8 cellular contexts compared by ENCODE assay signal in the genomic region with DNA sequence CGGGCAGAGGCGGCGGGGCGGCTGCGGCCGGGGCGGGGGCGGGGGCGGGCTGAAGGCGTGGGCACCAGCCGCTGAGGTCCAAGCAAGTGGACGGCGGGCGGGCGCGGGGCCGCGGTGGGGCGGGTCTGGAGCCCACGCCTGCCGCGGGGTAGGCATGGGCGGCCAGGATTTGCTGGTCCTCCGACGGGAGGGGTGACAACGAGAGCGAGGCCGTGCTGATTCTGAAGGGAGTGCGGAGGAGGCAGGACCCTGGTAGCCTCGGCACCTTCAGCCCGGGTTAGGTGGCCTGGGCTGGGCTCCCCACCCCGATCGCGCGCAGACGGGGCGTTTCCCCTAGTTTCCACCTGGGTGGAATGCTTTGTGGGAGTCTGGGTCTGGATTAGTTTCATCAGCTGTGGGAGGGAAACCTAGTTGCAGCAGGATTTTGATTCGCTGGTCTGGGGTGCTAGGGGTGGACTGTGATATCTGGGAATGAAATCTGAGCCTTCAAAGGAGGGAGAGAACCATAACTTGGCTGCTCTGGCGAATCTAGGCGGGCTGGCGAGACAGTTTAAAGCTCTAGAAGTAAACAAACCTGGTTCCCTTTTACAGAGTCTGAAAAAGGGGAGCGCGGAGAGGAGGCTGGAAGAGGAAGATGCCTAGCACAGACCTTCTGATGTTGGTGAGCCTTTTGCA. TPM values are rescaled to one million over a fixed set of nuclear protein-coding genes. Genes with fewer than 3 reads are reported as not detected.
DNase-seq lines count a peak whose midpoint lies in the region; ATAC-seq, FAIRE-seq and TF ChIP-seq lines count a peak whose summit lies in the region.

No MANE protein-coding gene starts in this region.

- H3K9me2 ChIP-seq in OCI-LY1 (ENCODE audit: low read depth, low read length): no peaks in the 10 kb centered on the region

- peak overlapping the region; percentile 79 to 91 (median 86) for H3K9ac ChIP-seq in BLaER1 treated with 17β-estradiol and CSF1 and Interleukin-3, amounts not matched to agents 10 nM and 100 nM
- H3K9ac ChIP-seq in OCI-LY1 (ENCODE audit: low read length) (peak overlapping the region; percentile 76), muscle layer of colon (ENCODE audit: low read length) (peak overlapping the region; percentile 63)

- H3K27ac Mint-ChIP-seq in activated T-helper 1 cell treated with anti-CD3 and anti-CD28 coated beads, Interleukin-12 subunit alpha, Interleukin-12 subunit beta, Interleukin-2, Interleukin-4 antibody, amounts not matched to agents 30 ng/mL and 10 ng/mL and 1 ng/mL, durations not matched to agents 14 hours and 24 hours and 36 hours: peak overlapping the region; percentile 76

- TF ChIP-seq POLR2A in esophagus muscularis mucosa (IDR thresholded peaks at IDR 0.05; ENCODE audit: low read depth): no peak

- WGBS in esophagus muscularis mucosa: 3% methylated on average over 6 of the region's 43 CpGs

- peak overlapping the region; percentile 50 to 86 (median 83); a peak in 21 of 22 replicates for H3K27ac ChIP-seq in BLaER1 treated with 17β-estradiol and CSF1 and Interleukin-3, amounts not matched to agents 10 nM and 100 nM
- no peak overlapping the region for H3K27ac ChIP-seq in OCI-LY1 (ENCODE audit: low read depth, low read length, poor library complexity, severe bottlenecking)
- H3K27ac ChIP-seq in esophagus muscularis mucosa (replicated peaks in 1 of 4): peak overlapping the region; percentile 92 to 98 (median 96)
- peak overlapping the region; percentile 81 for H3K27ac ChIP-seq in muscle layer of colon (ENCODE audit: low read depth, low read length)

- H3K9me3 ChIP-seq in BLaER1 treated with 17β-estradiol and CSF1 and Interleukin-3, amounts not matched to agents 10 nM and 100 nM (replicated peaks in 1 of 11): peaks cover 0 to 8% (median 0%) of the 10 kb centered on the region in 11 experiments; a peak in 2 of 22 replicates
- H3K9me3 ChIP-seq in OCI-LY1 (ENCODE audit: low read length): no peaks in the 10 kb centered on the region
- H3K9me3 ChIP-seq in esophagus muscularis mucosa: no peaks in the 10 kb centered on the region
- H3K9me3 ChIP-seq in muscle layer of colon (ENCODE audit: low read length): no peaks in the 10 kb centered on the region

- peak overlapping the region; percentile 85 to 99 (median 95) for H3K4me2 ChIP-seq in BLaER1 treated with 17β-estradiol and CSF1 and Interleukin-3, amounts not matched to agents 10 nM and 100 nM
- H3K4me2 ChIP-seq in OCI-LY1 (ENCODE audit: low read length): peak overlapping the region; percentile 95

- peaks cover 12 to 51% (median 36%) of the 10 kb centered on the region in 11 experiments; a peak in 19 of 22 replicates for H4K20me1 ChIP-seq in BLaER1 treated with 17β-estradiol and CSF1 and Interleukin-3, amounts not matched to agents 10 nM and 100 nM
- no peaks in the 10 kb centered on the region for H4K20me1 ChIP-seq in OCI-LY1 (ENCODE audit: insufficient read depth, low read length)

- ATAC-seq in HG03439 (IDR thresholded peaks at IDR 0.05; ENCODE audit: unreplicated experiment): peak; percentile 35
- peak; percentile 45 for ATAC-seq in stimulated activated naive CD8-positive, alpha-beta T cell treated with anti-CD3 and anti-CD28 coated beads, Interleukin-15, Interleukin-2, amounts not matched to agents 100 U/mL and 50 U/mL, for 24 hours

- H3F3A ChIP-seq in OCI-LY1 (ENCODE audit: insufficient read depth, low read length): no peaks in the 10 kb centered on the region

- TF ChIP-seq CTCF in OCI-LY1 (IDR thresholded peaks at IDR 0.05; ENCODE audit: low read length): no peak
- no peak for TF ChIP-seq CTCF in esophagus muscularis mucosa (IDR thresholded peaks at IDR 0.05)

- TF ChIP-seq EP300 in esophagus muscularis mucosa (IDR thresholded peaks at IDR 0.05): no peak

- peaks cover 0 to 7% (median 0%) of the 10 kb centered on the region in 11 experiments; a peak in 2 of 22 replicates for H3K27me3 ChIP-seq in BLaER1 treated with 17β-estradiol and CSF1 and Interleukin-3, amounts not matched to agents 10 nM and 100 nM
- H3K27me3 ChIP-seq in OCI-LY1 (ENCODE audit: insufficient read depth, low read length) (no peaks in the 10 kb centered on the region), esophagus muscularis mucosa (no peaks in the 10 kb centered on the region), muscle layer of colon (ENCODE audit: control insufficient read depth in 1 of 2, insufficient read depth in 2 of 2, low read length in 2 of 2) (no peaks in the 10 kb centered on the region)

- FAIRE-seq in GM19239 (lab: Jason Lieb, UNC): peak; percentile 54

- no peaks in the 10 kb centered on the region for H3K27me3 Mint-ChIP-seq in activated T-helper 1 cell treated with anti-CD3 and anti-CD28 coated beads, Interleukin-12 subunit alpha, Interleukin-12 subunit beta, Interleukin-2, Interleukin-4 antibody, amounts not matched to agents 30 ng/mL and 10 ng/mL and 1 ng/mL, durations not matched to agents 14 hours and 24 hours and 36 hours (ENCODE audit: insufficient read depth)

- H2AFZ ChIP-seq in OCI-LY1 (ENCODE audit: low read length): no peak overlapping the region

- intact Hi-C loops in activated T-helper 1 cell treated with anti-CD3 and anti-CD28 coated beads, Interleukin-12 subunit alpha, Interleukin-12 subunit beta, Interleukin-2, Interleukin-4 antibody, amounts not matched to agents 30 ng/mL and 10 ng/mL and 1 ng/mL, durations not matched to agents 14 hours and 24 hours and 36 hours (cut with micrococcal nuclease): loop anchor here (1.0 to 5.0 kb wide), 3 partner anchors 17 to 198 kb away; no protein-coding TSS in a partner anchor
- intact Hi-C loops in esophagus muscularis mucosa (cut with DNase I): no loop called here

- peaks cover 19 to 46% (median 35%) of the 10 kb centered on the region in 11 experiments for H3K36me3 ChIP-seq in BLaER1 treated with 17β-estradiol and CSF1 and Interleukin-3, amounts not matched to agents 10 nM and 100 nM
- H3K36me3 ChIP-seq in OCI-LY1 (ENCODE audit: insufficient read depth, low read length) (no peaks in the 10 kb centered on the region), esophagus muscularis mucosa (peaks cover 0 to 32% (median 6%) of the 10 kb centered on the region in 4 donors), muscle layer of colon (ENCODE audit: insufficient read depth, low read length) (peaks cover 12% of the 10 kb centered on the region)

- peak; percentile 34 for DNase-seq in GM19239 (ENCODE audit: insufficient read length, low spot score)
- DNase-seq in activated T-helper 1 cell treated with anti-CD3 and anti-CD28 coated beads, Interleukin-12 subunit alpha, Interleukin-12 subunit beta, Interleukin-2, Interleukin-4 antibody, amounts not matched to agents 30 ng/mL and 10 ng/mL and 1 ng/mL, durations not matched to agents 14 hours and 24 hours and 36 hours (ENCODE audit: low spot score): peak; percentile 19
- no peak for DNase-seq in esophagus muscularis mucosa (ENCODE audit: extremely low spot score)
- DNase-seq in stimulated activated naive CD8-positive, alpha-beta T cell treated with anti-CD3 and anti-CD28 coated beads, Interleukin-15, Interleukin-2, amounts not matched to agents 100 U/mL and 50 U/mL, for 24 hours: peak; percentile 47

- peaks cover 35% of the 10 kb centered on the region for H3K4me1 Mint-ChIP-seq in activated T-helper 1 cell treated with anti-CD3 and anti-CD28 coated beads, Interleukin-12 subunit alpha, Interleukin-12 subunit beta, Interleukin-2, Interleukin-4 antibody, amounts not matched to agents 30 ng/mL and 10 ng/mL and 1 ng/mL, durations not matched to agents 14 hours and 24 hours and 36 hours (ENCODE audit: low read depth)

- H3K4me3 ChIP-seq in BLaER1 treated with 17β-estradiol and CSF1 and Interleukin-3, amounts not matched to agents 10 nM and 100 nM: peak overlapping the region; percentile 68 to 84 (median 78)
- H3K4me3 ChIP-seq in OCI-LY1 (ENCODE audit: low read depth, low read length, poor library complexity, severe bottlenecking): peak overlapping the region; percentile 84
- peak overlapping the region; percentile 83 to 97 (median 86) for H3K4me3 ChIP-seq in esophagus muscularis mucosa
- peak overlapping the region; percentile 66 to 86 for H3K4me3 ChIP-seq in muscle layer of colon (ENCODE audit: low read depth in 1 of 2, low read length in 2 of 2)

- no peaks in the 10 kb centered on the region for H3K9me3 Mint-ChIP-seq in activated T-helper 1 cell treated with anti-CD3 and anti-CD28 coated beads, Interleukin-12 subunit alpha, Interleukin-12 subunit beta, Interleukin-2, Interleukin-4 antibody, amounts not matched to agents 30 ng/mL and 10 ng/mL and 1 ng/mL, durations not matched to agents 14 hours and 24 hours and 36 hours

- peaks cover 10 to 37% (median 18%) of the 10 kb centered on the region in 10 experiments; a peak in 18 of 20 replicates for H3K4me1 ChIP-seq in BLaER1 treated with 17β-estradiol and CSF1 and Interleukin-3, amounts not matched to agents 10 nM and 100 nM
- H3K4me1 ChIP-seq in OCI-LY1 (ENCODE audit: insufficient read depth, low read length, severe bottlenecking) (peaks cover 12% of the 10 kb centered on the region), esophagus muscularis mucosa (peaks cover 9 to 26% (median 18%) of the 10 kb centered on the region in 4 donors), muscle layer of colon (ENCODE audit: insufficient read depth, low read length) (peaks cover 17% of the 10 kb centered on the region)

- peaks cover 23% of the 10 kb centered on the region for H3K36me3 Mint-ChIP-seq in activated T-helper 1 cell treated with anti-CD3 and anti-CD28 coated beads, Interleukin-12 subunit alpha, Interleukin-12 subunit beta, Interleukin-2, Interleukin-4 antibody, amounts not matched to agents 30 ng/mL and 10 ng/mL and 1 ng/mL, durations not matched to agents 14 hours and 24 hours and 36 hours (ENCODE audit: low read depth)

- H3K79me2 ChIP-seq in OCI-LY1 (ENCODE audit: insufficient read depth, low read length): no peaks in the 10 kb centered on the region

- H3K4me3 Mint-ChIP-seq in activated T-helper 1 cell treated with anti-CD3 and anti-CD28 coated beads, Interleukin-12 subunit alpha, Interleukin-12 subunit beta, Interleukin-2, Interleukin-4 antibody, amounts not matched to agents 30 ng/mL and 10 ng/mL and 1 ng/mL, durations not matched to agents 14 hours and 24 hours and 36 hours: peak overlapping the region; percentile 94

RNA-seq across cellular contexts. Expression of gene SGPL1, which starts 0.6 kb away (rescaled TPM):
- 72.9 and 79.0 TPM in 2 replicates for total RNA-seq in activated T-helper 1 cell treated with anti-CD3 and anti-CD28 coated beads, Interleukin-12 subunit alpha, Interleukin-12 subunit beta, Interleukin-2, Interleukin-4 antibody, amounts not matched to agents 30 ng/mL and 10 ng/mL and 1 ng/mL, durations not matched to agents 14 hours and 24 hours and 36 hours
- 10 to 100 TPM; 12.9 to 31.0 (median 21.3) TPM for total RNA-seq in esophagus muscularis mucosa

RNA-seq across cellular contexts. Expression of gene TBATA, which starts 31.2 kb away (rescaled TPM):
- total RNA-seq in activated T-helper 1 cell treated with anti-CD3 and anti-CD28 coated beads, Interleukin-12 subunit alpha, Interleukin-12 subunit beta, Interleukin-2, Interleukin-4 antibody, amounts not matched to agents 30 ng/mL and 10 ng/mL and 1 ng/mL, durations not matched to agents 14 hours and 24 hours and 36 hours: not detected in 2 replicates
- not detected for total RNA-seq in esophagus muscularis mucosa
